10 cellular contexts compared by ENCODE assay signal in the genomic region with DNA sequence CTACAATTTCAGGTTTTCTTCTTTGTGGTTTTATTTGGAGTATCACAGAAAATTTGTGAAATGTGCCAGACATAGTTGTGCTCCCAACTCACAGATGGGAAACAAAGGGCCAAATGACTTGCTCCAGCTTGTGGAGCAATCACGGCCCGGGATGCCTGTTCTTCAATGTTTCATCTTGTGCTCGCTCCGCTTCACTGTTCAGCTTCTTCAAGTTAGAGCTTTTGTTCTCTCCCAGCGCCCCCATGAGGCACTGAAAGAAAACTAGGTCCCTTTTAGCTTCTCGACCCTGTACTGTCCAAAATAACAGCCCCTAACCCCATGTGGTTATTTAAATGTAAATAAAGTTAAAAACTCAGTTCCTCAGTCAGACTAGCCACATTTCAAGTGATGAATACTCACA.
DNase-seq lines count a peak whose midpoint lies in the region; ATAC-seq and TF ChIP-seq lines count a peak whose summit lies in the region.
"Had no signal": no experiment of that assay in that cellular context is flagged by ENCODE, and none has a peak within 500 bp of the region (broad histone marks: within the 10 kb centered on the region; RNA-seq: fewer than 3 reads in every experiment).

No MANE protein-coding gene starts in this region.

- H4K20me1 ChIP-seq in neural progenitor cell (ENCODE audit: low read depth) = no peaks in the 10 kb centered on the region

- TF ChIP-seq POLR2A in gastroesophageal sphincter (IDR thresholded peaks at IDR 0.05) = no peak

- H3K9ac ChIP-seq in neural progenitor cell = no peak overlapping the region

- H3K4me3 Mint-ChIP-seq in neural progenitor cell = no peak overlapping the region
- H3K4me3 Mint-ChIP-seq: brain had no signal

- peak overlapping the region; percentile 81 for H2AFZ ChIP-seq in neural progenitor cell (replicated peaks)

- no peaks in the 10 kb centered on the region for H3K79me2 ChIP-seq in neural progenitor cell (ENCODE audit: low read depth)

- no peaks in the 10 kb centered on the region for H3K4me1 ChIP-seq in neural progenitor cell
- no peaks in the 10 kb centered on the region for H3K4me1 ChIP-seq in gastroesophageal sphincter

- H3K4me3 ChIP-seq in HFF-Myc (replicated peaks; ENCODE audit: low read depth, low read length) (no peak overlapping the region), epithelial cell of esophagus (ENCODE audit: low read length) (no peak overlapping the region), neural progenitor cell (no peak overlapping the region), gastroesophageal sphincter (no peak overlapping the region)
- H3K4me3 ChIP-seq: mucosa of descending colon had no signal

- H3K36me3 ChIP-seq in neural progenitor cell (no peaks in the 10 kb centered on the region), gastroesophageal sphincter (no peaks in the 10 kb centered on the region)

- H3K4me1 Mint-ChIP-seq in neural progenitor cell = peaks cover 8% of the 10 kb centered on the region
- H3K4me1 Mint-ChIP-seq: brain had no signal

- no peak for ATAC-seq in GM19397 (IDR thresholded peaks at IDR 0.05; ENCODE audit: unreplicated experiment)
- ATAC-seq in gastroesophageal sphincter = no peak
- ATAC-seq: mucosa of descending colon had no signal

- H3K9me3 Mint-ChIP-seq in neural progenitor cell = no peaks in the 10 kb centered on the region

- no peak for DNase-seq in HFF-Myc (ENCODE audit: extremely low read depth, low read depth)
- peak; percentile 42 for DNase-seq in NCI-H748 (lab: John Stamatoyannopoulos, UW; ENCODE audit: unreplicated experiment)
- DNase-seq in epithelial cell of esophagus (ENCODE audit: low read depth) = peak; percentile 24
- DNase-seq in neural progenitor cell (ENCODE audit: low spot score) = peak; percentile 65
- DNase-seq in cortex of kidney (lab: John Stamatoyannopoulos, UW) = no peak
- DNase-seq: NCI-H146 had no signal

- TF ChIP-seq EP300 in gastroesophageal sphincter (IDR thresholded peaks at IDR 0.05) = no peak

- H3F3A ChIP-seq in neural progenitor cell (ENCODE audit: low read depth) = no peaks in the 10 kb centered on the region

- H3K9me3 ChIP-seq in neural progenitor cell (ENCODE audit: low read depth) = no peaks in the 10 kb centered on the region
- H3K9me3 ChIP-seq in gastroesophageal sphincter = no peaks in the 10 kb centered on the region
- H3K9me3 ChIP-seq: mucosa of descending colon had no signal

- H3K36me3 Mint-ChIP-seq in neural progenitor cell = no peaks in the 10 kb centered on the region
- H3K36me3 Mint-ChIP-seq: brain had no signal

- H3K27ac ChIP-seq in neural progenitor cell = no peak overlapping the region
- no peak overlapping the region for H3K27ac ChIP-seq in gastroesophageal sphincter

- H3K27me3 ChIP-seq in neural progenitor cell = no peaks in the 10 kb centered on the region
- peaks cover 9% of the 10 kb centered on the region for H3K27me3 ChIP-seq in gastroesophageal sphincter

- H3K4me2 ChIP-seq in neural progenitor cell = no peak overlapping the region

- no peaks in the 10 kb centered on the region for H3K27me3 Mint-ChIP-seq in neural progenitor cell (ENCODE audit: insufficient read depth, low read depth)

- TF ChIP-seq CTCF in HFF-Myc (IDR thresholded peaks at IDR 0.05; ENCODE audit: low read depth, low read length, missing control alignments) (peak; percentile 43), epithelial cell of esophagus (IDR thresholded peaks at IDR 0.05; ENCODE audit: insufficient read depth, low read depth, low read length, missing control alignments) (no peak), neural progenitor cell (IDR thresholded peaks at IDR 0.05) (peak; percentile 57), gastroesophageal sphincter (IDR thresholded peaks at IDR 0.05) (no peak)

- H3K27ac Mint-ChIP-seq in neural progenitor cell = no peak overlapping the region
- H3K27ac Mint-ChIP-seq: brain had no signal

- WGBS in gastroesophageal sphincter (ENCODE audit: low coverage in 1 of 2), 2 donors = 0 to 14% methylated on average over 2 to 6 of the region's 6 CpGs

Comparison
In these comparisons a context has a peak if more than half of its experiments do, and no peak if none do; other contexts are left out.
1. DNase-seq: peak in NCI-H748 (single experiment), epithelial cell of esophagus (single experiment) and neural progenitor cell (single experiment); none in HFF-Myc (single experiment) and cortex of kidney (single experiment).
2. CTCF ChIP-seq: peak in HFF-Myc (single experiment) and neural progenitor cell (single experiment); none in epithelial cell of esophagus (single experiment) and gastroesophageal sphincter (0 of 4).